Comparison of ENCODE assay signal across 12 cellular contexts in the genomic region with DNA sequence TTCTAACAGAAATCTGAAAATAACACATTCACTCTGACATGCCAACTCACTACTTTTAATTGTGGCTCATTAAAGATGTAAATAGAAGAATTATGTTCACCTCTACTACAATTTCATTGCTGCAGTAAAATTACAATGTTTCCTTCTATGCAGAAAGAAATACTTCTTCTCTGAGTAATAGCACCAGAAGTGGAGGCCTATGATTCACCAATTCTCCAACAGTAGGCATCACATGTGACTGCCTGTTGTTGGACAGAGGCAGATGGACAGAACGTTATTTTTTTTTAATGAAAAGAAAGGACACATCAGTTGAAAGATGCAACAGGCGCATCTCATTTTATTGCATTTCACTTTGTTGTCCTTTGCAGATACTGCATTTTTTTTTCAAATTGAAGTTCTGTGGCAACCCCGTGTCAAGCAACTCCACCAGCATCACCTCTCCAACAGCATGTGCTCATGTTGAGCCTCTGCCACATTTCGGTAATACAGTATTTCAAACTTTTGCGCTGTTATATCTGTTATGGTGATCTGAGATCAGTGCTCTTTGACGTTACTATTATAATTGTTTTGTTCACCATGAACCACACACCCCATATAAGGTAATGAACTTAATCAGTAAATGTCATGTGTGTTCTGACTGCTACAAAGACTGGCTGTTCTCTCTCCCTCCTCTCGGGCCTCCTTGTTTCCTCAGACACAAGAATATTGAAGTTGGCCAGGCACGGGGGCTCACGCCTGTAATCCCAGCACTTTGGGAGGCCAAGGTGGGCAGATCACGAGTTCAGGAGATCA.
A peak's percentile ranks its signal among the peaks of the same experiment; 100 is the strongest.
DNase-seq lines count a peak whose midpoint lies in the region; ATAC-seq and TF ChIP-seq lines count a peak whose summit lies in the region.
"Had no signal": no experiment of that assay in that cellular context is flagged by ENCODE, and none has a peak within 500 bp of the region (broad histone marks: within the 10 kb centered on the region; RNA-seq: fewer than 3 reads in every experiment).

No MANE protein-coding gene starts in this region.

- H3K27ac Mint-ChIP-seq in activated T-cell treated with anti-CD3 and anti-CD28 coated beads, Interleukin-2, amount 50 U/mL, for 24 hours, result peak overlapping the region; percentile 71
- H3K27ac Mint-ChIP-seq in activated naive CD8-positive, alpha-beta T cell treated with anti-CD3 and anti-CD28 coated beads, Interleukin-2, amount 50 U/mL, for 24 hours, result no peak overlapping the region
- H3K27ac Mint-ChIP-seq: activated naive CD4-positive, alpha-beta T cell treated with anti-CD3 and anti-CD28 coated beads for 36 hours; nephron had no signal

- peaks cover 50% of the 10 kb centered on the region for H3K36me3 Mint-ChIP-seq in activated T-cell treated with anti-CD3 and anti-CD28 coated beads, Interleukin-2, amount 50 U/mL, for 24 hours (ENCODE audit: low read depth)
- peaks cover 38% of the 10 kb centered on the region for H3K36me3 Mint-ChIP-seq in activated naive CD8-positive, alpha-beta T cell treated with anti-CD3 and anti-CD28 coated beads, Interleukin-2, amount 50 U/mL, for 24 hours (ENCODE audit: low read depth)

- ATAC-seq in activated naive CD8-positive, alpha-beta T cell treated with anti-CD3 and anti-CD28 coated beads, Interleukin-2, amount 50 U/mL, for 24 hours, result peak; percentile 34
- ATAC-seq in HG03460 (IDR thresholded peaks at IDR 0.05; ENCODE audit: unreplicated experiment), result no peak
- ATAC-seq: heart right ventricle had no signal

- H3K4me3 ChIP-seq in fibroblast of villous mesenchyme (ENCODE audit: low read depth, low read length), result no peak overlapping the region
- H3K4me3 ChIP-seq: heart right ventricle had no signal

- H3K9me3 Mint-ChIP-seq in activated T-cell treated with anti-CD3 and anti-CD28 coated beads, Interleukin-2, amount 50 U/mL, for 24 hours, result no peaks in the 10 kb centered on the region
- no peaks in the 10 kb centered on the region for H3K9me3 Mint-ChIP-seq in activated naive CD8-positive, alpha-beta T cell treated with anti-CD3 and anti-CD28 coated beads, Interleukin-2, amount 50 U/mL, for 24 hours
- H3K9me3 Mint-ChIP-seq: activated naive CD4-positive, alpha-beta T cell treated with anti-CD3 and anti-CD28 coated beads for 36 hours; nephron had no signal

- DNase-seq in activated T-cell treated with anti-CD3 and anti-CD28 coated beads, Interleukin-2, amount 50 U/mL, for 24 hours, result no peak
- DNase-seq in activated T-cell treated with anti-CD3 and anti-CD28 coated beads, Interleukin-2, amount 50 U/mL, for 48 hours, result no peak
- DNase-seq in activated naive CD8-positive, alpha-beta T cell treated with anti-CD3 and anti-CD28 coated beads, Interleukin-2, amount 50 U/mL, for 24 hours, result no peak
- peak; percentile 77 for DNase-seq in fibroblast of villous mesenchyme (ENCODE audit: low read depth)
- peak; percentile 61 for DNase-seq in superior temporal gyrus (ENCODE audit: extremely low spot score)
- no peak for DNase-seq in HT-29 (ENCODE audit: low spot score)
- no peak for DNase-seq in activated gamma-delta T cell (lab: John Stamatoyannopoulos, UW)
- DNase-seq: activated naive CD4-positive, alpha-beta T cell treated with anti-CD3 and anti-CD28 coated beads for 36 hours; heart right ventricle; NCI-H1417 had no signal

- peaks cover 49% of the 10 kb centered on the region for H3K4me1 Mint-ChIP-seq in activated T-cell treated with anti-CD3 and anti-CD28 coated beads, Interleukin-2, amount 50 U/mL, for 24 hours (ENCODE audit: low read depth)
- H3K4me1 Mint-ChIP-seq in activated naive CD8-positive, alpha-beta T cell treated with anti-CD3 and anti-CD28 coated beads, Interleukin-2, amount 50 U/mL, for 24 hours, result peaks cover 30% of the 10 kb centered on the region
- H3K4me1 Mint-ChIP-seq: nephron had no signal

- TF ChIP-seq CTCF in fibroblast of villous mesenchyme (IDR thresholded peaks at IDR 0.05; ENCODE audit: insufficient read depth, low read depth, low read length), result no peak

- H3K4me3 Mint-ChIP-seq in activated T-cell treated with anti-CD3 and anti-CD28 coated beads, Interleukin-2, amount 50 U/mL, for 24 hours, result no peak overlapping the region
- no peak overlapping the region for H3K4me3 Mint-ChIP-seq in activated naive CD8-positive, alpha-beta T cell treated with anti-CD3 and anti-CD28 coated beads, Interleukin-2, amount 50 U/mL, for 24 hours
- H3K4me3 Mint-ChIP-seq: activated naive CD4-positive, alpha-beta T cell treated with anti-CD3 and anti-CD28 coated beads for 36 hours; nephron had no signal

- H3K27me3 Mint-ChIP-seq in activated T-cell treated with anti-CD3 and anti-CD28 coated beads, Interleukin-2, amount 50 U/mL, for 24 hours, result no peaks in the 10 kb centered on the region
- no peaks in the 10 kb centered on the region for H3K27me3 Mint-ChIP-seq in activated naive CD8-positive, alpha-beta T cell treated with anti-CD3 and anti-CD28 coated beads, Interleukin-2, amount 50 U/mL, for 24 hours

Comparison
In these comparisons a context has a peak if more than half of its experiments do, and no peak if none do; other contexts are left out.
1. DNase-seq: peak in fibroblast of villous mesenchyme (single experiment) and superior temporal gyrus (single experiment); none in activated T-cell treated with anti-CD3 and anti-CD28 coated beads, Interleukin-2, amount 50 U/mL, for 24 hours (single experiment), activated T-cell treated with anti-CD3 and anti-CD28 coated beads, Interleukin-2, amount 50 U/mL, for 48 hours (0 of 2), activated naive CD8-positive, alpha-beta T cell treated with anti-CD3 and anti-CD28 coated beads, Interleukin-2, amount 50 U/mL, for 24 hours (single experiment), HT-29 (single experiment) and activated gamma-delta T cell (single experiment).